Comparison of ENCODE assay signal across 9 cellular contexts in genomic region chr10:4067552-4068254, GRCh38.
DNase-seq lines count a peak whose midpoint lies in the region; ATAC-seq and TF ChIP-seq lines count a peak whose summit lies in the region.
"Had no signal": no experiment of that assay in that cellular context is flagged by ENCODE, and none has a peak within 500 bp of the region (broad histone marks: within the 10 kb centered on the region; RNA-seq: fewer than 3 reads in every experiment).

No MANE protein-coding gene starts in this region.

- H3K36me3 ChIP-seq in colonic mucosa: no peaks in the 10 kb centered on the region
- H3K36me3 ChIP-seq: heart left ventricle had no signal

- TF ChIP-seq CTCF in colonic mucosa (IDR thresholded peaks at IDR 0.05): no peak

- intact Hi-C loops in colonic mucosa (cut with DNase I): loop anchor here (10.0 kb wide), 1 partner anchor 283 kb away; the partner anchor contains the start of gene KLF6

- peak overlapping the region in 1 of 2 donors; percentile 64 for H3K9ac ChIP-seq in colonic mucosa (ENCODE audit: low read depth in 2 of 2, low read length in 2 of 2)

- peak overlapping the region; percentile 82 for H3K27ac ChIP-seq in colonic mucosa

- no peaks in the 10 kb centered on the region for H3K27me3 ChIP-seq in colonic mucosa
- H3K27me3 ChIP-seq: heart left ventricle had no signal

- H3K9me3 ChIP-seq in colonic mucosa: no peaks in the 10 kb centered on the region
- H3K9me3 ChIP-seq: heart left ventricle had no signal

- peak; percentile 19 for DNase-seq in stimulated activated CD4-positive, alpha-beta T cell treated with anti-CD3 and anti-CD28 coated beads, Interleukin-2, amount 100 ng/mL, for 4 hours (ENCODE audit: low read depth)
- no peak for DNase-seq in stimulated activated CD4-positive, alpha-beta T cell treated with anti-CD3 and anti-CD28 coated beads, Interleukin-2, amount 100 ng/mL, for 48 hours
- DNase-seq in colonic mucosa: peak; percentile 76
- no peak for DNase-seq in NCI-H2081 treated with DMSO at 0.1 percent for 48 hours (lab: John Stamatoyannopoulos, UW)
- DNase-seq in SHP77 treated with DMSO at 0.1 percent for 48 hours (lab: John Stamatoyannopoulos, UW): no peak
- no peak for DNase-seq in NCI-H226
- DNase-seq: heart left ventricle had no signal

- ATAC-seq in HG03460 (IDR thresholded peaks at IDR 0.05; ENCODE audit: unreplicated experiment) (peak; percentile 63), HG03139 (IDR thresholded peaks at IDR 0.05; ENCODE audit: unreplicated experiment) (no peak)

- H3K4me1 ChIP-seq in colonic mucosa: no peaks in the 10 kb centered on the region

- H3K4me3 ChIP-seq in colonic mucosa: no peak overlapping the region
- H3K4me3 ChIP-seq: heart left ventricle had no signal

Comparison
In these comparisons a context has a peak if more than half of its experiments do, and no peak if none do; other contexts are left out.
1. DNase-seq: peak in stimulated activated CD4-positive, alpha-beta T cell treated with anti-CD3 and anti-CD28 coated beads, Interleukin-2, amount 100 ng/mL, for 4 hours (single experiment) and colonic mucosa (single experiment); none in stimulated activated CD4-positive, alpha-beta T cell treated with anti-CD3 and anti-CD28 coated beads, Interleukin-2, amount 100 ng/mL, for 48 hours (0 of 2), NCI-H2081 treated with DMSO at 0.1 percent for 48 hours (single experiment), SHP77 treated with DMSO at 0.1 percent for 48 hours (single experiment) and NCI-H226 (single experiment).